ENCODE assay signal across 21 cellular contexts in genomic region chr2:105610444-105611327, GRCh38.
DNase-seq lines count a peak whose midpoint lies in the region; ATAC-seq and TF ChIP-seq lines count a peak whose summit lies in the region.
"Had no signal": no experiment of that assay in that cellular context is flagged by ENCODE, and none has a peak within 500 bp of the region (broad histone marks: within the 10 kb centered on the region; RNA-seq: fewer than 3 reads in every experiment).

No MANE protein-coding gene starts in this region.

- TF ChIP-seq CTCF in body of pancreas (IDR thresholded peaks at IDR 0.05): no peak
- no peak for TF ChIP-seq CTCF in mucosa of descending colon (IDR thresholded peaks at IDR 0.05)

- H3K27me3 ChIP-seq in body of pancreas: no peaks in the 10 kb centered on the region
- H3K27me3 ChIP-seq: adrenal gland, transverse colon had no signal

- peak overlapping the region in 2 of 4 donors; percentile 55 to 74 for H3K27ac ChIP-seq in body of pancreas
- H3K27ac ChIP-seq: adrenal gland, epithelial cell of prostate, SK-N-MC had no signal

- H3K4me3 ChIP-seq in body of pancreas: no peak overlapping the region
- no peak overlapping the region for H3K4me3 ChIP-seq in mucosa of descending colon
- H3K4me3 ChIP-seq: adrenal gland, GM12878, HAP-1, SK-N-MC, transverse colon had no signal

- intact Hi-C loops in body of pancreas (cut with DNase I) (no loop called here), mucosa of descending colon (cut with DNase I, micrococcal nuclease) (no loop called here)

- 86 to 91% methylated on average over 18 to 19 of the region's 19 CpGs for WGBS in body of pancreas, 2 donors

- DNase-seq in COLO829 (ENCODE audit: low spot score) (peak; percentile 95), NCI-H146 treated with DMSO at 0.1 percent for 48 hours (lab: John Stamatoyannopoulos, UW; ENCODE audit: unreplicated experiment) (peak; percentile 93), body of pancreas (peak in 1 of 4 donors; percentile 15), mucosa of descending colon (no peak), SKM-1 treated with dmso at 0.1 percent for 144 hours (lab: John Stamatoyannopoulos, UW; ENCODE audit: unreplicated experiment) (no peak), NK-92 (lab: John Stamatoyannopoulos, UW; ENCODE audit: unreplicated experiment) (no peak)
- no peak for DNase-seq in activated effector memory CD4-positive, alpha-beta T cell treated with Interleukin-2 at 50 U/mL for 16 hours
- DNase-seq: ACHN; activated CD4-positive, alpha-beta T cell treated with anti-CD3 and anti-CD28 coated beads, Interleukin-2, amount 50 U/mL, for 48 hours; adrenal gland; CD4-positive, alpha-beta memory T cell; immature natural killer cell; NCI-H2171 treated with DMSO at 0.1 percent for 48 hours; OCI-M1; transverse colon had no signal

- TF ChIP-seq POLR2A in body of pancreas (IDR thresholded peaks at IDR 0.05): no peak

- ATAC-seq in body of pancreas (peak; percentile 51), mucosa of descending colon (peak; percentile 38), HG02678 (IDR thresholded peaks at IDR 0.05; ENCODE audit: unreplicated experiment) (no peak)
- ATAC-seq: GM12878; stimulated activated effector memory CD8-positive, alpha-beta T cell treated with anti-CD3 and anti-CD28 coated beads, Interleukin-12 subunit alpha, Interleukin-12 subunit beta, amount 100 ng/mL, for 72 hours had no signal

- no peaks in the 10 kb centered on the region for H3K36me3 ChIP-seq in body of pancreas (replicated peaks in 1 of 2; ENCODE audit: insufficient read depth in 1 of 2, low read depth in 2 of 2)
- H3K36me3 ChIP-seq in mucosa of descending colon (ENCODE audit: low read depth): no peaks in the 10 kb centered on the region
- H3K36me3 ChIP-seq: adrenal gland, HAP-1, transverse colon had no signal

- H3K9me3 ChIP-seq in body of pancreas (no peaks in the 10 kb centered on the region), mucosa of descending colon (no peaks in the 10 kb centered on the region)
- H3K9me3 ChIP-seq: adrenal gland, HAP-1, transverse colon had no signal

- H3K4me1 ChIP-seq in body of pancreas (peaks cover 45% of the 10 kb centered on the region), mucosa of descending colon (ENCODE audit: low read depth) (no peaks in the 10 kb centered on the region)

Comparison
In these comparisons a context has a peak if more than half of its experiments do, and no peak if none do; other contexts are left out.
1. DNase-seq: peak in COLO829 (single experiment) and NCI-H146 treated with DMSO at 0.1 percent for 48 hours (single experiment); none in mucosa of descending colon (0 of 3), SKM-1 treated with dmso at 0.1 percent for 144 hours (single experiment), NK-92 (single experiment) and activated effector memory CD4-positive, alpha-beta T cell treated with Interleukin-2 at 50 U/mL for 16 hours (single experiment).